In genomic region chr13:33441015-33441414, GRCh38 we compare ENCODE assay signal across 10 cellular contexts.
DNase-seq lines count a peak whose midpoint lies in the region; ATAC-seq and TF ChIP-seq lines count a peak whose summit lies in the region.
"Had no signal": no experiment of that assay in that cellular context is flagged by ENCODE, and none has a peak within 500 bp of the region (broad histone marks: within the 10 kb centered on the region; RNA-seq: fewer than 3 reads in every experiment).

No MANE protein-coding gene starts in this region.

- H3K9me3 Mint-ChIP-seq in glutamatergic neuron (ENCODE audit: unreplicated experiment): peaks cover 2% of the 10 kb centered on the region
- no peaks in the 10 kb centered on the region for H3K9me3 Mint-ChIP-seq in T-helper 2 cell treated with Interferon-gamma antibody and Interleukin-4, amounts not matched to agents 5 μg/mL and 100 μg/mL, for 36 hours
- H3K9me3 Mint-ChIP-seq: activated naive CD8-positive, alpha-beta T cell treated with anti-CD3 and anti-CD28 coated beads, Interleukin-2, amount 50 U/mL, for 24 hours had no signal

- no peaks in the 10 kb centered on the region for H3K4me1 ChIP-seq in adipocyte (ENCODE audit: control insufficient read depth, insufficient read depth, low read length)

- TF ChIP-seq CTCF in glutamatergic neuron (IDR thresholded peaks at IDR 0.05; ENCODE audit: partially characterized antibody, unreplicated experiment): no peak

- peaks cover 2% of the 10 kb centered on the region for H3K27me3 Mint-ChIP-seq in glutamatergic neuron (ENCODE audit: unreplicated experiment)
- H3K27me3 Mint-ChIP-seq in T-helper 2 cell treated with Interferon-gamma antibody and Interleukin-4, amounts not matched to agents 5 μg/mL and 100 μg/mL, for 36 hours (ENCODE audit: low read depth): no peaks in the 10 kb centered on the region

- H3K4me3 ChIP-seq in adipocyte (ENCODE audit: low read length): no peak overlapping the region

- no peaks in the 10 kb centered on the region for H3K27me3 ChIP-seq in adipocyte (replicated peaks; ENCODE audit: control insufficient read depth, insufficient read depth, low read length)

- no peak overlapping the region for H3K27ac Mint-ChIP-seq in glutamatergic neuron (ENCODE audit: unreplicated experiment)
- no peak overlapping the region for H3K27ac Mint-ChIP-seq in T-helper 2 cell treated with Interferon-gamma antibody and Interleukin-4, amounts not matched to agents 5 μg/mL and 100 μg/mL, for 36 hours
- H3K27ac Mint-ChIP-seq: activated naive CD8-positive, alpha-beta T cell treated with anti-CD3 and anti-CD28 coated beads, Interleukin-2, amount 50 U/mL, for 24 hours had no signal

- H3K4me1 Mint-ChIP-seq in glutamatergic neuron (ENCODE audit: low read depth, unreplicated experiment): no peaks in the 10 kb centered on the region
- H3K4me1 Mint-ChIP-seq in T-helper 2 cell treated with Interferon-gamma antibody and Interleukin-4, amounts not matched to agents 5 μg/mL and 100 μg/mL, for 36 hours (ENCODE audit: low read depth): no peaks in the 10 kb centered on the region
- H3K4me1 Mint-ChIP-seq: activated naive CD8-positive, alpha-beta T cell treated with anti-CD3 and anti-CD28 coated beads, Interleukin-2, amount 50 U/mL, for 24 hours had no signal

- H3K4me3 Mint-ChIP-seq in glutamatergic neuron (ENCODE audit: unreplicated experiment): no peak overlapping the region
- H3K4me3 Mint-ChIP-seq in T-helper 2 cell treated with Interferon-gamma antibody and Interleukin-4, amounts not matched to agents 5 μg/mL and 100 μg/mL, for 36 hours: no peak overlapping the region
- H3K4me3 Mint-ChIP-seq: activated naive CD8-positive, alpha-beta T cell treated with anti-CD3 and anti-CD28 coated beads, Interleukin-2, amount 50 U/mL, for 24 hours had no signal

- H3K36me3 ChIP-seq in adipocyte (ENCODE audit: control insufficient read depth, insufficient read depth, low read length, severe bottlenecking): no peaks in the 10 kb centered on the region

- H3K9ac ChIP-seq in adipocyte (ENCODE audit: low read length): no peak overlapping the region

- ATAC-seq in HG02981 (IDR thresholded peaks at IDR 0.05; ENCODE audit: unreplicated experiment): no peak
- ATAC-seq: activated naive CD8-positive, alpha-beta T cell treated with anti-CD3 and anti-CD28 coated beads, Interleukin-2, amount 50 U/mL, for 24 hours had no signal

- H3K36me3 Mint-ChIP-seq in glutamatergic neuron (ENCODE audit: unreplicated experiment): no peaks in the 10 kb centered on the region
- no peaks in the 10 kb centered on the region for H3K36me3 Mint-ChIP-seq in T-helper 2 cell treated with Interferon-gamma antibody and Interleukin-4, amounts not matched to agents 5 μg/mL and 100 μg/mL, for 36 hours (ENCODE audit: low read depth)

- DNase-seq in AML-193 (lab: John Stamatoyannopoulos, UW): peak; percentile 20 to 43
- DNase-seq in HT1080 (ENCODE audit: low read depth): peak; percentile 41
- DNase-seq in adipocyte (ENCODE audit: low read depth): peak; percentile 22
- peak; percentile 39 for DNase-seq in kidney glomerular epithelial cell (lab: John Stamatoyannopoulos, UW)
- no peak for DNase-seq in NCI-H1930 (lab: John Stamatoyannopoulos, UW)
- DNase-seq in glutamatergic neuron: no peak
- no peak for DNase-seq in T-helper 2 cell treated with Interferon-gamma antibody and Interleukin-4, amounts not matched to agents 5 μg/mL and 100 μg/mL, for 36 hours (ENCODE audit: low spot score)
- DNase-seq: activated naive CD8-positive, alpha-beta T cell treated with anti-CD3 and anti-CD28 coated beads, Interleukin-2, amount 50 U/mL, for 24 hours; SHP77 treated with DMSO at 0.1 percent for 48 hours had no signal

- no peaks in the 10 kb centered on the region for H3K9me3 ChIP-seq in adipocyte (ENCODE audit: control insufficient read depth, low read length)

Comparison
In these comparisons a context has a peak if more than half of its experiments do, and no peak if none do; other contexts are left out.
1. DNase-seq: peak in AML-193 (2 of 2), HT1080 (single experiment), adipocyte (single experiment) and kidney glomerular epithelial cell (single experiment); none in NCI-H1930 (0 of 2), glutamatergic neuron (single experiment) and T-helper 2 cell treated with Interferon-gamma antibody and Interleukin-4, amounts not matched to agents 5 μg/mL and 100 μg/mL, for 36 hours (single experiment).